ENCODE assay signal across 26 cellular contexts in genomic region chr21:37393786-37394185, GRCh38.
"Had no signal": no experiment of that assay in that cellular context is flagged by ENCODE, and none has a peak within 500 bp of the region (broad histone marks: within the 10 kb centered on the region; RNA-seq: fewer than 3 reads in every experiment).

No MANE protein-coding gene starts in this region.

- H3K36me3 ChIP-seq: ascending aorta, gastroesophageal sphincter, neural progenitor cell, right lobe of liver, upper lobe of left lung, vagina had no signal

- H3K27ac Mint-ChIP-seq: activated naive CD8-positive, alpha-beta T cell treated with anti-CD3 and anti-CD28 coated beads for 36 hours; activated T-helper 2 cell treated with anti-CD3 and anti-CD28 coated beads, Interferon-gamma antibody, Interleukin-2, Interleukin-4, amounts not matched to agents 10 μg/mL and 5 μg/mL and 100 μg/mL, durations not matched to agents 14 hours and 24 hours and 36 hours; brain; mesothelial cell of epicardium; neural progenitor cell; stimulated activated naive CD8-positive, alpha-beta T cell treated with anti-CD3 and anti-CD28 coated beads, Interleukin-15, Interleukin-2, amounts not matched to agents 100 ng/mL and 50 ng/mL, for 24 hours had no signal

- H3K4me3 ChIP-seq: ascending aorta, coronary artery, dorsolateral prefrontal cortex, gastroesophageal sphincter, hepatocyte, neural progenitor cell, right lobe of liver, upper lobe of left lung, vagina had no signal

- DNase-seq: activated CD4-positive, alpha-beta T cell treated with anti-CD3 and anti-CD28 coated beads for 48 hours; activated CD4-positive, alpha-beta T cell treated with anti-CD3 and anti-CD28 coated beads, Interleukin-2, amount 50 U/mL, for 48 hours; activated CD8-positive, alpha-beta memory T cell treated with anti-CD3 and anti-CD28 coated beads, Interleukin-2, amount 50 U/mL, for 48 hours; activated naive CD8-positive, alpha-beta T cell treated with anti-CD3 and anti-CD28 coated beads for 36 hours; activated T-cell treated with anti-CD3 and anti-CD28 coated beads, Interleukin-2, amount 50 U/mL, for 4 hours; dorsolateral prefrontal cortex; left colon; naive B cell; right lobe of liver; stimulated activated CD4-positive, alpha-beta T cell treated with anti-CD3 and anti-CD28 coated beads, Interleukin-12 subunit alpha, Interleukin-12 subunit beta, amount 100 ng/mL, for 4 hours; stimulated activated CD4-positive, alpha-beta T cell treated with anti-CD3 and anti-CD28 coated beads, Interleukin-4, amount 100 ng/mL, for 1 hour; substantia nigra; T-helper 9 cell; upper lobe of left lung; WERI-Rb-1 had no signal

- ATAC-seq: activated CD4-positive, CD25-positive, alpha-beta regulatory T cell treated with anti-CD3 and anti-CD28 coated beads, Interleukin-2, amount 50 U/mL, for 24 hours; activated T-cell treated with anti-CD3 and anti-CD28 coated beads, Interleukin-2, amount 50 U/mL, for 4 hours; gastroesophageal sphincter; left colon had no signal

- H3K4me2 ChIP-seq: hepatocyte, neural progenitor cell had no signal

- H3K4me3 Mint-ChIP-seq: activated naive CD8-positive, alpha-beta T cell treated with anti-CD3 and anti-CD28 coated beads for 36 hours; activated T-cell treated with anti-CD3 and anti-CD28 coated beads, Interleukin-2, amount 50 U/mL, for 4 hours; brain; mesothelial cell of epicardium; neural progenitor cell; stimulated activated naive CD8-positive, alpha-beta T cell treated with anti-CD3 and anti-CD28 coated beads, Interleukin-15, Interleukin-2, amounts not matched to agents 100 ng/mL and 50 ng/mL, for 24 hours had no signal

- H3K27ac ChIP-seq: ascending aorta, coronary artery, dorsolateral prefrontal cortex, gastroesophageal sphincter, hepatocyte, neural progenitor cell, right lobe of liver, upper lobe of left lung, vagina, WERI-Rb-1 had no signal

- H3K9ac ChIP-seq: neural progenitor cell had no signal

- H3K27me3 ChIP-seq: ascending aorta, dorsolateral prefrontal cortex, gastroesophageal sphincter, hepatocyte, neural progenitor cell, right lobe of liver, upper lobe of left lung, vagina had no signal

- H3K27me3 Mint-ChIP-seq: activated naive CD8-positive, alpha-beta T cell treated with anti-CD3 and anti-CD28 coated beads for 36 hours; brain; naive B cell; stimulated activated naive CD8-positive, alpha-beta T cell treated with anti-CD3 and anti-CD28 coated beads, Interleukin-15, Interleukin-2, amounts not matched to agents 100 ng/mL and 50 ng/mL, for 24 hours had no signal

- H2AFZ ChIP-seq: hepatocyte, neural progenitor cell had no signal

- H3K36me3 Mint-ChIP-seq: naive B cell had no signal

- H3K9me3 ChIP-seq: ascending aorta, gastroesophageal sphincter, right lobe of liver, upper lobe of left lung, vagina had no signal

- H3K4me1 Mint-ChIP-seq: neural progenitor cell had no signal

- H3K9me3 Mint-ChIP-seq: activated naive CD8-positive, alpha-beta T cell treated with anti-CD3 and anti-CD28 coated beads for 36 hours; activated T-cell treated with anti-CD3 and anti-CD28 coated beads, Interleukin-2, amount 50 U/mL, for 4 hours; activated T-helper 2 cell treated with anti-CD3 and anti-CD28 coated beads, Interferon-gamma antibody, Interleukin-2, Interleukin-4, amounts not matched to agents 10 μg/mL and 5 μg/mL and 100 μg/mL, durations not matched to agents 14 hours and 24 hours and 36 hours; mesothelial cell of epicardium; naive B cell; stimulated activated naive CD8-positive, alpha-beta T cell treated with anti-CD3 and anti-CD28 coated beads, Interleukin-15, Interleukin-2, amounts not matched to agents 100 ng/mL and 50 ng/mL, for 24 hours had no signal
